Comparison of ENCODE assay signal across 1 cellular context in genomic region chr1:195831789-195832188, GRCh38.
TF ChIP-seq lines count a peak whose summit lies in the region.

No MANE protein-coding gene starts in this region.

TF ChIP-seq in GM23338, 12 proteins besides CTCF, POLR2A, EP300 and RAD21 (continued from another document):
- TF ChIP-seq ETS1 (IDR thresholded peaks at IDR 0.05) (no peak), STAT1 (IDR thresholded peaks at IDR 0.05; ENCODE audit: unreplicated experiment) (no peak), NANOG (IDR thresholded peaks at IDR 0.05; ENCODE audit: borderline replicate concordance) (no peak)
